Comparison of ENCODE assay signal across 8 cellular contexts in the genomic region with DNA sequence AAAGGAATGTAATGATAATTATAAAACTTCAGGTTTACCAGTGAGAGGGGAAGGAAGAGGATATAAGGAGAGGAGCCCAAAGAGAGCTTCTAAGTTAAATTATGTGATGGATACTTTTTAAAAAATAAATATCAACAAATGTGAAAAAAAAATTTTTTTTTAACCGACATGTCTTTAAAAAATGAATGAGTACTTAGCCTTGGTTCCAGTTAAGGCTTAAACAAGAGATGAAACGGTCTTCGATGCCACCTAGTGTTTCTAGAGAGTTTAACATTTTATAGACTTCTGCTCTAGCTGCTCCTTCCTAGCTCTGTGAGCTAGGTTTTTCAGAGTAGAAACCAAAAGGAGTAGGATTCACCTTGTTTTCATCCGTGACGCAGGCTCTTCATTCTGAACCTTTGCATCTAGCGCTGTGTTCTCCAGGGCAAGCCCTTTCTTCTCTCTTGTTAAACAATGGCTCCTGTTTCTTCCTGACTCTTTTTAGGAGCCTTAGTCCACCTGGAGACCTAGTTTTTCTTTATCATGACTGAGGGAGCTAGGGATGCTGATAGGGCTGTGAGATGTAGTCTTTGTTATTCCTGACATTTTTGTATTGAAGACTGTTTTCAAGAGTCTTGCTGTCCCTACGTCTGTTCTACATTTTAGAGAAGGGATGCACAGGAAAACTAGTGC. TPM values are rescaled to one million over a fixed set of nuclear protein-coding genes. Genes with fewer than 3 reads are reported as not detected.
DNase-seq lines count a peak whose midpoint lies in the region; ATAC-seq and TF ChIP-seq lines count a peak whose summit lies in the region.

No MANE protein-coding gene starts in this region.

- intact Hi-C loops in esophagus muscularis mucosa (cut with DNase I), result no loop called here

- DNase-seq in GF-D8 (lab: John Stamatoyannopoulos, UW) (peak; percentile 34), Karpas-422 (peak; percentile 89), RKO (ENCODE audit: low spot score) (peak; percentile 87), esophagus muscularis mucosa (ENCODE audit: extremely low spot score) (no peak), neural progenitor cell (ENCODE audit: low spot score) (peak; percentile 64), suprapubic skin (ENCODE audit: low spot score in 2 of 2) (no peak)

- no peak for TF ChIP-seq EP300 in esophagus muscularis mucosa (IDR thresholded peaks at IDR 0.05)
- no peak for TF ChIP-seq EP300 in suprapubic skin (IDR thresholded peaks at IDR 0.05)

- 71% methylated on average over 7 of the region's 7 CpGs for WGBS in esophagus muscularis mucosa
- WGBS in suprapubic skin, result 62% methylated on average over 7 of the region's 7 CpGs

- peaks cover 5% of the 10 kb centered on the region; the same call in 1 of the 2 replicates for H3K36me3 ChIP-seq in Karpas-422 (ENCODE audit: insufficient read depth, low read length)
- peaks cover under 1 to 51% (median 25%) of the 10 kb centered on the region in 4 donors for H3K36me3 ChIP-seq in esophagus muscularis mucosa
- peaks cover 5% of the 10 kb centered on the region for H3K36me3 ChIP-seq in neural progenitor cell
- peaks cover 23% of the 10 kb centered on the region for H3K36me3 ChIP-seq in suprapubic skin

- no peak for ATAC-seq in HG03039 (IDR thresholded peaks at IDR 0.05; ENCODE audit: unreplicated experiment)
- no peak for ATAC-seq in GM21717 (IDR thresholded peaks at IDR 0.05; ENCODE audit: unreplicated experiment)

- no peaks in the 10 kb centered on the region for H3K4me1 Mint-ChIP-seq in neural progenitor cell

- H3K27me3 Mint-ChIP-seq in neural progenitor cell (ENCODE audit: insufficient read depth, low read depth), result peaks cover 2% of the 10 kb centered on the region

- H3K27me3 ChIP-seq in Karpas-422 (ENCODE audit: low read length) (no peaks in the 10 kb centered on the region), esophagus muscularis mucosa (no peaks in the 10 kb centered on the region), neural progenitor cell (no peaks in the 10 kb centered on the region), suprapubic skin (no peaks in the 10 kb centered on the region)

- H3K9me2 ChIP-seq in Karpas-422 (replicated peaks; ENCODE audit: insufficient read depth, low read length), result no peaks in the 10 kb centered on the region

- H3K4me3 ChIP-seq in Karpas-422 (ENCODE audit: low read length), result no peak overlapping the region
- no peak overlapping the region for H3K4me3 ChIP-seq in esophagus muscularis mucosa
- H3K4me3 ChIP-seq in neural progenitor cell, result no peak overlapping the region
- H3K4me3 ChIP-seq in suprapubic skin, result no peak overlapping the region

- no peak overlapping the region for H3K27ac ChIP-seq in Karpas-422 (ENCODE audit: low read length)
- no peak overlapping the region for H3K27ac ChIP-seq in esophagus muscularis mucosa (replicated peaks in 1 of 4)
- H3K27ac ChIP-seq in neural progenitor cell, result no peak overlapping the region
- no peak overlapping the region for H3K27ac ChIP-seq in suprapubic skin

- H3K79me2 ChIP-seq in Karpas-422 (ENCODE audit: low read length) (peaks cover 7% of the 10 kb centered on the region; the same call in 1 of the 2 replicates), neural progenitor cell (ENCODE audit: low read depth) (no peaks in the 10 kb centered on the region)

- TF ChIP-seq CTCF in esophagus muscularis mucosa (IDR thresholded peaks at IDR 0.05), result peak; percentile 27 to 45 (median 41)
- peak; percentile 66 for TF ChIP-seq CTCF in neural progenitor cell (IDR thresholded peaks at IDR 0.05)
- TF ChIP-seq CTCF in suprapubic skin (IDR thresholded peaks at IDR 0.05), result peak in 1 of 2 donors; percentile 14

- no peaks in the 10 kb centered on the region for H3K9me3 Mint-ChIP-seq in neural progenitor cell

- no peak overlapping the region for H3K4me2 ChIP-seq in Karpas-422 (ENCODE audit: low read depth, low read length, poor library complexity, severe bottlenecking)
- no peak overlapping the region for H3K4me2 ChIP-seq in neural progenitor cell

- peaks cover 12% of the 10 kb centered on the region for H3F3A ChIP-seq in neural progenitor cell (ENCODE audit: low read depth)

- no peaks in the 10 kb centered on the region for H3K4me1 ChIP-seq in Karpas-422 (ENCODE audit: low read length)
- H3K4me1 ChIP-seq in esophagus muscularis mucosa, result no peaks in the 10 kb centered on the region
- no peaks in the 10 kb centered on the region for H3K4me1 ChIP-seq in neural progenitor cell
- no peaks in the 10 kb centered on the region for H3K4me1 ChIP-seq in suprapubic skin

- H3K36me3 Mint-ChIP-seq in neural progenitor cell, result peaks cover 9% of the 10 kb centered on the region

- H3K9me3 ChIP-seq in Karpas-422 (ENCODE audit: low read length) (no peaks in the 10 kb centered on the region), esophagus muscularis mucosa (no peaks in the 10 kb centered on the region), neural progenitor cell (ENCODE audit: low read depth) (no peaks in the 10 kb centered on the region), suprapubic skin (no peaks in the 10 kb centered on the region)

- no peaks in the 10 kb centered on the region for H4K20me1 ChIP-seq in Karpas-422 (ENCODE audit: insufficient read depth, low read depth, low read length)
- peaks cover 11% of the 10 kb centered on the region for H4K20me1 ChIP-seq in neural progenitor cell (ENCODE audit: low read depth)

- no peak overlapping the region for H3K27ac Mint-ChIP-seq in neural progenitor cell

- no peak overlapping the region for H3K9ac ChIP-seq in Karpas-422 (ENCODE audit: low read length)
- H3K9ac ChIP-seq in neural progenitor cell, result no peak overlapping the region

- H3K4me3 Mint-ChIP-seq in neural progenitor cell, result no peak overlapping the region

- TF ChIP-seq POLR2A in esophagus muscularis mucosa (IDR thresholded peaks at IDR 0.05; ENCODE audit: low read depth), result no peak
- TF ChIP-seq POLR2A in suprapubic skin (IDR thresholded peaks at IDR 0.05), result no peak

- H2AFZ ChIP-seq in Karpas-422 (ENCODE audit: low read length) (no peak overlapping the region), neural progenitor cell (replicated peaks) (no peak overlapping the region)

RNA-seq across cellular contexts. Expression of a gene that starts 42.4 kb away (rescaled TPM):
- 0.52 and 2.7 TPM in 2 replicates for total RNA-seq in Karpas-422 (2014; rRNA removed; shearing (Covaris generic); ENCODE audit: low replicate concordance)
- total RNA-seq in esophagus muscularis mucosa (not detected), neural progenitor cell (ENCODE audit: low replicate concordance) (0.37 TPM in 1 of 2 replicates, not detected in the other), suprapubic skin (under 1 TPM in 2 of 4 donors, not detected in 2; 0.83 TPM)

RNA-seq across cellular contexts. Expression of a gene that starts 44.9 kb away (rescaled TPM):
- total RNA-seq in Karpas-422 (2014; rRNA removed; shearing (Covaris generic); ENCODE audit: low replicate concordance), result 66.5 and 109 TPM in 2 replicates
- total RNA-seq in esophagus muscularis mucosa (10 to 100 TPM; 52.3 to 90.7 (median 71.5) TPM), neural progenitor cell (ENCODE audit: low replicate concordance) (37.0 and 71.8 TPM in 2 replicates), suprapubic skin (10 to 100 TPM; 38.5 to 59.4 (median 53.7) TPM)

Comparison
In these comparisons a context has a peak if more than half of its experiments do, and no peak if none do; other contexts are left out.
1. DNase-seq: peak in GF-D8 (single experiment), Karpas-422 (single experiment), RKO (single experiment) and neural progenitor cell (single experiment); none in esophagus muscularis mucosa (single experiment) and suprapubic skin (0 of 2).